In genomic region chr5:88785396-88786216, GRCh38 we compare ENCODE assay signal across 8 cellular contexts.
DNase-seq lines count a peak whose midpoint lies in the region; ATAC-seq and TF ChIP-seq lines count a peak whose summit lies in the region.

No MANE protein-coding gene starts in this region.

- DNase-seq in activated CD4-positive, alpha-beta T cell treated with anti-CD3 and anti-CD28 coated beads for 36 hours, result peak; percentile 30
- DNase-seq in activated CD4-positive, alpha-beta T cell treated with anti-CD3 and anti-CD28 coated beads, Interleukin-2, amount 50 U/mL, for 4 hours, result no peak
- DNase-seq in NCI-H2227 treated with DMSO at 0.1 percent for 48 hours (lab: John Stamatoyannopoulos, UW) (peak; percentile 74), chondrocyte (ENCODE audit: low spot score) (no peak), lung microvascular endothelial cell (ENCODE audit: low read depth in 2 of 2) (peak; percentile 69 to 96), tibial nerve (ENCODE audit: low spot score in 2 of 2) (peak in 1 of 2 donors; percentile 41), immature natural killer cell (no peak)

- H3K4me1 ChIP-seq in tibial nerve, result peaks cover 0 to 32% (median 10%) of the 10 kb centered on the region in 4 donors

- TF ChIP-seq POLR2A in tibial nerve (IDR thresholded peaks at IDR 0.05), result no peak

- POLR2A ChIA-PET in activated CD4-positive, alpha-beta T cell treated with anti-CD3 and anti-CD28 coated beads for 36 hours (lab: Charles Lee), result no interaction called here

- no peak overlapping the region for H3K4me3 Mint-ChIP-seq in activated CD4-positive, alpha-beta T cell treated with anti-CD3 and anti-CD28 coated beads for 36 hours
- H3K4me3 Mint-ChIP-seq in chondrocyte (ENCODE audit: unreplicated experiment), result peak overlapping the region; percentile 51
- H3K4me3 Mint-ChIP-seq in immature natural killer cell, result peak overlapping the region in 1 of 5 donors; percentile 69

- peak in 1 of 2 donors; percentile 62 for TF ChIP-seq EP300 in tibial nerve (IDR thresholded peaks at IDR 0.05)

- H3K9me3 Mint-ChIP-seq in activated CD4-positive, alpha-beta T cell treated with anti-CD3 and anti-CD28 coated beads for 36 hours (ENCODE audit: low read depth), result no peaks in the 10 kb centered on the region
- H3K9me3 Mint-ChIP-seq in chondrocyte (ENCODE audit: low read depth), result no peaks in the 10 kb centered on the region
- no peaks in the 10 kb centered on the region for H3K9me3 Mint-ChIP-seq in immature natural killer cell

- peak overlapping the region; percentile 36 to 86 (median 60) for H3K27ac ChIP-seq in tibial nerve

- H3K4me1 Mint-ChIP-seq in activated CD4-positive, alpha-beta T cell treated with anti-CD3 and anti-CD28 coated beads for 36 hours, result peaks cover 17% of the 10 kb centered on the region
- peaks cover 30% of the 10 kb centered on the region for H3K4me1 Mint-ChIP-seq in chondrocyte (ENCODE audit: low read depth)
- peaks cover 13 to 17% of the 10 kb centered on the region in 2 donors for H3K4me1 Mint-ChIP-seq in immature natural killer cell

- CTCF ChIA-PET in activated CD4-positive, alpha-beta T cell treated with anti-CD3 and anti-CD28 coated beads for 36 hours (lab: Charles Lee), result interaction anchor here (0.7 to 2.6 kb wide), 4 partner anchors 21 to 1525 kb away, joined by 3 to 6 read pairs (median 3); no protein-coding TSS in a partner anchor

- H3K9me3 ChIP-seq in tibial nerve, result no peaks in the 10 kb centered on the region

- H3K27me3 ChIP-seq in tibial nerve, result no peaks in the 10 kb centered on the region

- peak; percentile 89 for ATAC-seq in activated CD4-positive, alpha-beta T cell treated with anti-CD3 and anti-CD28 coated beads for 36 hours
- ATAC-seq in HG02884 (IDR thresholded peaks at IDR 0.05; ENCODE audit: unreplicated experiment), result peak; percentile 61

- no peaks in the 10 kb centered on the region for H3K36me3 ChIP-seq in tibial nerve

- H3K27me3 Mint-ChIP-seq in activated CD4-positive, alpha-beta T cell treated with anti-CD3 and anti-CD28 coated beads for 36 hours, result peaks cover 12% of the 10 kb centered on the region
- H3K27me3 Mint-ChIP-seq in chondrocyte (ENCODE audit: low read depth) (no peaks in the 10 kb centered on the region), immature natural killer cell (ENCODE audit: low read depth in 3 of 3) (peaks cover 0 to 4% (median 3%) of the 10 kb centered on the region in 3 donors)

- peak overlapping the region in 3 of 4 donors; percentile 5 to 9 (median 8) for H3K4me3 ChIP-seq in tibial nerve

- H3K36me3 Mint-ChIP-seq in activated CD4-positive, alpha-beta T cell treated with anti-CD3 and anti-CD28 coated beads for 36 hours (ENCODE audit: low read depth), result no peaks in the 10 kb centered on the region
- H3K36me3 Mint-ChIP-seq in chondrocyte (ENCODE audit: low read depth), result no peaks in the 10 kb centered on the region
- no peaks in the 10 kb centered on the region for H3K36me3 Mint-ChIP-seq in immature natural killer cell

- intact Hi-C loops in activated CD4-positive, alpha-beta T cell treated with anti-CD3 and anti-CD28 coated beads for 36 hours (cut with DNase I, micrococcal nuclease), result loop anchor here (1.0 kb wide), 3 partner anchors 42 to 60 kb away; no protein-coding TSS in a partner anchor

- H3K27ac Mint-ChIP-seq in activated CD4-positive, alpha-beta T cell treated with anti-CD3 and anti-CD28 coated beads for 36 hours, result no peak overlapping the region
- H3K27ac Mint-ChIP-seq in chondrocyte (ENCODE audit: unreplicated experiment) (peak overlapping the region; percentile 95), immature natural killer cell (peak overlapping the region in 3 of 6 donors; percentile 23 to 69 (median 52))

- 0 to 2% methylated on average over 7 of the region's 7 CpGs for WGBS in tibial nerve, 2 donors

- TF ChIP-seq CTCF in chondrocyte (IDR thresholded peaks at IDR 0.05), result no peak
- no peak for TF ChIP-seq CTCF in tibial nerve (IDR thresholded peaks at IDR 0.05)

Comparison
In these comparisons a context has a peak if more than half of its experiments do, and no peak if none do; other contexts are left out.
1. DNase-seq: peak in activated CD4-positive, alpha-beta T cell treated with anti-CD3 and anti-CD28 coated beads for 36 hours (single experiment), NCI-H2227 treated with DMSO at 0.1 percent for 48 hours (single experiment) and lung microvascular endothelial cell (2 of 2); none in activated CD4-positive, alpha-beta T cell treated with anti-CD3 and anti-CD28 coated beads, Interleukin-2, amount 50 U/mL, for 4 hours (0 of 2), chondrocyte (single experiment) and immature natural killer cell (0 of 3).